Comparison of ENCODE assay signal across 21 cellular contexts in genomic region chr2:104977958-104978357, GRCh38.
"Had no signal": no experiment of that assay in that cellular context is flagged by ENCODE, and none has a peak within 500 bp of the region (broad histone marks: within the 10 kb centered on the region; RNA-seq: fewer than 3 reads in every experiment).

No MANE protein-coding gene starts in this region.

- H3K36me3 ChIP-seq: brain microvascular endothelial cell had no signal

- H3K4me3 ChIP-seq: PC-9, SK-N-MC had no signal

- ATAC-seq: activated T-helper 17 cell treated with anti-CD3 and anti-CD28 coated beads, Interleukin-2, amount 50 U/mL, for 72 hours; Right ventricle myocardium inferior had no signal

- H3K9me3 Mint-ChIP-seq: activated CD4-positive, alpha-beta memory T cell treated with anti-CD3 and anti-CD28 coated beads, Interleukin-2, amount 10 ng/mL, durations not matched to agents 7 days and 5 days; activated naive CD4-positive, alpha-beta T cell treated with anti-CD3 and anti-CD28 coated beads for 36 hours; activated naive CD8-positive, alpha-beta T cell treated with anti-CD3 and anti-CD28 coated beads for 36 hours; activated T-helper 17 cell treated with anti-CD3 and anti-CD28 coated beads, Interleukin-2, amount 50 U/mL, for 72 hours had no signal

- H3K27me3 Mint-ChIP-seq: activated CD4-positive, alpha-beta memory T cell treated with anti-CD3 and anti-CD28 coated beads, Interleukin-2, amount 10 ng/mL, durations not matched to agents 7 days and 5 days; activated naive CD8-positive, alpha-beta T cell treated with anti-CD3 and anti-CD28 coated beads for 36 hours had no signal

- H2AFZ ChIP-seq: PC-9 had no signal

- H3K27me3 ChIP-seq: brain microvascular endothelial cell had no signal

- H3K27ac ChIP-seq: brain microvascular endothelial cell, PC-9, SK-N-MC had no signal

- H3K4me2 ChIP-seq: PC-9 had no signal

- H3K27ac Mint-ChIP-seq: activated CD4-positive, alpha-beta memory T cell treated with anti-CD3 and anti-CD28 coated beads, Interleukin-2, amount 10 ng/mL, durations not matched to agents 7 days and 5 days; activated naive CD4-positive, alpha-beta T cell treated with anti-CD3 and anti-CD28 coated beads for 36 hours; activated naive CD8-positive, alpha-beta T cell treated with anti-CD3 and anti-CD28 coated beads for 36 hours; activated T-helper 17 cell treated with anti-CD3 and anti-CD28 coated beads, Interleukin-2, amount 50 U/mL, for 72 hours had no signal

- H3K4me1 Mint-ChIP-seq: activated CD4-positive, alpha-beta memory T cell treated with anti-CD3 and anti-CD28 coated beads, Interleukin-2, amount 10 ng/mL, durations not matched to agents 7 days and 5 days; activated T-helper 17 cell treated with anti-CD3 and anti-CD28 coated beads, Interleukin-2, amount 50 U/mL, for 72 hours had no signal

- H3K4me3 Mint-ChIP-seq: activated CD4-positive, alpha-beta memory T cell treated with anti-CD3 and anti-CD28 coated beads, Interleukin-2, amount 10 ng/mL, durations not matched to agents 7 days and 5 days; activated naive CD4-positive, alpha-beta T cell treated with anti-CD3 and anti-CD28 coated beads for 36 hours; activated naive CD8-positive, alpha-beta T cell treated with anti-CD3 and anti-CD28 coated beads for 36 hours; activated T-helper 17 cell treated with anti-CD3 and anti-CD28 coated beads, Interleukin-2, amount 50 U/mL, for 72 hours had no signal

- DNase-seq: activated CD4-positive, alpha-beta memory T cell treated with anti-CD3 and anti-CD28 coated beads, Interleukin-2, amount 10 ng/mL, durations not matched to agents 7 days and 5 days; activated CD4-positive, alpha-beta T cell treated with anti-CD3 and anti-CD28 coated beads for 1 hour; activated CD4-positive, alpha-beta T cell treated with anti-CD3 and anti-CD28 coated beads, Interleukin-2, amount 50 U/mL, for 1 hour; activated gamma-delta T cell; activated naive CD4-positive, alpha-beta T cell treated with anti-CD3 and anti-CD28 coated beads for 36 hours; activated naive CD8-positive, alpha-beta T cell treated with anti-CD3 and anti-CD28 coated beads for 36 hours; activated T-cell treated with anti-CD3 and anti-CD28 coated beads for 4 hours; activated T-cell treated with anti-CD3 and anti-CD28 coated beads, Interleukin-2, amount 50 U/mL, for 48 hours; brain microvascular endothelial cell; cerebellar nuclear complex; KBM-7; NCI-H1092 treated with DMSO at 0.1 percent for 48 hours; NCI-H1417 treated with DMSO at 0.1 percent for 48 hours; NCI-H1694 treated with DMSO at 0.1 percent for 48 hours; NCI-H2029 treated with DMSO at 0.1 percent for 48 hours; NCI-H510A treated with DMSO at 0.1 percent for 48 hours; PC-9; T-helper 1 cell had no signal
